In the genomic region with DNA sequence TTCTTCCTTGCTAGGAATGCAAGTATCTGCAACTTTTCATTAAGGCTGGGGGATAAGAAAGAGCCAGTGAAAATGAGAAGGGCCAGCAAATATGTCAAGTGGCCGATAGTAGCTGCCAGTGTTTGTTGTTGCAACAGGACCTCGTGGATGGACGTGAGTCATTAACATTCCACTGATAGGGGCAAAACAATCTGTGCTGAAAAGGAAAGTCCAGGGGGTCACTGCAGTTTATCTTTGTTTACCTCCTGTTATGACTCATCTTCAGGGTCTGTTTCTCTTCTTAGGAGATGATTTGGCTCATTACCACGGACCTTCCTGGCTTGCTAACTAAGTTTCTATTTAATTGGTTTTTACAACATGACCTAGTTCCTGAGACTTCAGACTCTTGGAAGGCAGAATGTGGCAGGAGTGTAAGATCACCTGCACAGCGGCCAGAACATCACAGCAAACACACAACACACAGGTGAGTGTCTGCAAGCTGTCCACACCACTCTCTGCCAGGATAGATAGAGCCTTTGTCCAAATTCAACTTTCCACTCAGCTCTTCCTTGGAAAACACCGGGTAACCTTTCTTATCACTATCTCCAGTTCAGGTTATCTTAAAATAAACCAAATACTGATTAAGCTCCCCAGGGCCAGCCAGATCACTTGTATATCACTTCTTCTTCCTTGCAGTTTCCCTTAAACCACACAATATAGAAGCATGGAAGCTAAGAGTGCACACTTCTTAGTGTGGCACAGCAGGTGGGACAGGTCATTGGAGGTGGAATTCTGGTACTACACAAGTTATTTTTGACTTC, we compare ENCODE assay signal across 10 cellular contexts.
DNase-seq lines count a peak whose midpoint lies in the region; ATAC-seq, FAIRE-seq and TF ChIP-seq lines count a peak whose summit lies in the region.
"Had no signal": no experiment of that assay in that cellular context is flagged by ENCODE, and none has a peak within 500 bp of the region (broad histone marks: within the 10 kb centered on the region; RNA-seq: fewer than 3 reads in every experiment).

No MANE protein-coding gene starts in this region.

- H3F3A ChIP-seq in smooth muscle cell (ENCODE audit: low read depth): peaks cover 13% of the 10 kb centered on the region

- peaks cover 9% of the 10 kb centered on the region for H3K4me1 Mint-ChIP-seq in WTC11

- no peaks in the 10 kb centered on the region for H4K20me1 ChIP-seq in smooth muscle cell (ENCODE audit: low read depth)

- H3K27ac ChIP-seq in iPS-18a (ENCODE audit: low read length) (peak overlapping the region; percentile 15), smooth muscle cell (ENCODE audit: low read depth) (no peak overlapping the region)

- TF ChIP-seq POLR2A in GM12892 (IDR thresholded peaks at IDR 0.05; ENCODE audit: low read depth, low read length): no peak

- WGBS in smooth muscle cell (ENCODE audit: low lambda C conversion rate): 13% methylated on average over 6 of the region's 6 CpGs

- no peaks in the 10 kb centered on the region for H3K79me2 ChIP-seq in smooth muscle cell (ENCODE audit: low read depth)

- FAIRE-seq in GM12892 (lab: Jason Lieb, UNC): no peak

- H3K27me3 ChIP-seq in iPS-18a (ENCODE audit: control insufficient read depth, insufficient read depth, low read length) (no peaks in the 10 kb centered on the region), smooth muscle cell (ENCODE audit: low read depth) (peaks cover 15% of the 10 kb centered on the region)

- peak overlapping the region; percentile 38 for H3K4me2 ChIP-seq in smooth muscle cell

- H3K9me3 ChIP-seq in iPS-18a (ENCODE audit: control insufficient read depth, low read depth, low read length) (no peaks in the 10 kb centered on the region), smooth muscle cell (replicated peaks; ENCODE audit: low read depth) (no peaks in the 10 kb centered on the region)

- 0 out of 2 replicates have a peak overlapping the region, but pooled peaks have one; percentile 25 for H3K27ac Mint-ChIP-seq in WTC11
- H3K27ac Mint-ChIP-seq: dendritic cell treated with granulocyte-macrophage colony-stimulating factor and Interleukin-4, amounts not matched to agents 40 ng/mL and 50 ng/mL, for 4 days; T-helper 1 cell treated with Interleukin-12 subunit alpha and Interleukin-12 subunit beta and Interleukin-4 antibody, amounts not matched to agents 30 μg/mL and 1 μg/mL, for 36 hours had no signal

- peak; percentile 10 for DNase-seq in HEK293T (ENCODE audit: extremely low spot score)
- no peak for DNase-seq in WTC11 (ENCODE audit: low spot score)
- DNase-seq in smooth muscle cell (lab: John Stamatoyannopoulos, UW; ENCODE audit: unreplicated experiment): no peak
- no peak for DNase-seq in GM12892 (ENCODE audit: insufficient read length)
- DNase-seq in activated CD4-positive, alpha-beta T cell treated with anti-CD3 and anti-CD28 coated beads for 48 hours: no peak
- no peak for DNase-seq in stimulated activated CD4-positive, alpha-beta T cell treated with anti-CD3 and anti-CD28 coated beads, Interleukin-4, amount 100 ng/mL, for 24 hours

- no peaks in the 10 kb centered on the region for H3K27me3 Mint-ChIP-seq in WTC11 (ENCODE audit: low read depth)

- TF ChIP-seq CTCF in WTC11 (IDR thresholded peaks at IDR 0.05) (no peak), smooth muscle cell (IDR thresholded peaks at IDR 0.05; ENCODE audit: borderline replicate concordance, insufficient read depth, poor library complexity, severe bottlenecking) (no peak)

- H3K4me1 ChIP-seq in iPS-18a (ENCODE audit: control insufficient read depth, low read depth, low read length) (peaks cover 6% of the 10 kb centered on the region), smooth muscle cell (ENCODE audit: low read depth) (no peaks in the 10 kb centered on the region)

- H3K36me3 Mint-ChIP-seq in WTC11: no peaks in the 10 kb centered on the region

- no peaks in the 10 kb centered on the region for H3K9me3 Mint-ChIP-seq in WTC11
- H3K9me3 Mint-ChIP-seq: dendritic cell treated with granulocyte-macrophage colony-stimulating factor and Interleukin-4, amounts not matched to agents 40 ng/mL and 50 ng/mL, for 4 days; T-helper 1 cell treated with Interleukin-12 subunit alpha and Interleukin-12 subunit beta and Interleukin-4 antibody, amounts not matched to agents 30 μg/mL and 1 μg/mL, for 36 hours had no signal

- CTCF ChIA-PET in HEK293T (lab: Yijun Ruan, JAX): interaction anchor here (1.1 to 1.3 kb wide), 2 partner anchors 57 to 59 kb away, joined by 3 read pairs; no protein-coding TSS in a partner anchor
- CTCF ChIA-PET in WTC11 (lab: Charles Lee): interaction anchor here (0.7 kb wide), 2 partner anchors 56 to 114 kb away, joined by 3 read pairs; no protein-coding TSS in a partner anchor

- H3K9ac ChIP-seq in iPS-18a (ENCODE audit: low read length) (no peak overlapping the region), smooth muscle cell (ENCODE audit: low read depth) (no peak overlapping the region)

- no peak overlapping the region for H2AFZ ChIP-seq in smooth muscle cell (ENCODE audit: low read depth)

- ATAC-seq in WTC11: no peak
- no peak for ATAC-seq in HG03442 (IDR thresholded peaks at IDR 0.05; ENCODE audit: unreplicated experiment)

- POLR2A ChIA-PET in HEK293T (lab: Yijun Ruan, JAX) (interaction anchor here (0.8 kb wide), 1 partner anchor 32 kb away, joined by 3 read pairs; no protein-coding TSS in a partner anchor), WTC11 (lab: Charles Lee) (no interaction called here)

- H3K4me3 ChIP-seq in iPS-18a (ENCODE audit: low read length) (no peak overlapping the region), smooth muscle cell (no peak overlapping the region)

- H3K36me3 ChIP-seq in iPS-18a (ENCODE audit: control insufficient read depth, low read depth, low read length) (no peaks in the 10 kb centered on the region), smooth muscle cell (ENCODE audit: low read depth) (no peaks in the 10 kb centered on the region)

- H3K4me3 Mint-ChIP-seq in WTC11: no peak overlapping the region
- H3K4me3 Mint-ChIP-seq: dendritic cell treated with granulocyte-macrophage colony-stimulating factor and Interleukin-4, amounts not matched to agents 40 ng/mL and 50 ng/mL, for 4 days; T-helper 1 cell treated with Interleukin-12 subunit alpha and Interleukin-12 subunit beta and Interleukin-4 antibody, amounts not matched to agents 30 μg/mL and 1 μg/mL, for 36 hours had no signal

TF ChIP-seq in HEK293T, 16 proteins besides CTCF, POLR2A, EP300 and RAD21:
- no peak for TF ChIP-seq LEF1 (IDR thresholded peaks at IDR 0.05; ENCODE audit: borderline replicate concordance)
- TF ChIP-seq HDGF (IDR thresholded peaks at IDR 0.05; ENCODE audit: borderline replicate concordance): no peak
- no peak for TF ChIP-seq ARNT (IDR thresholded peaks at IDR 0.05)
TF ChIP-seq in HEK293T: peak in this region for 0.

TF ChIP-seq in WTC11, 78 proteins besides CTCF, POLR2A, EP300 and RAD21:
- TF ChIP-seq RELA (CRISPR knock-in tag; IDR thresholded peaks at IDR 0.05; ENCODE audit: borderline replicate concordance): no peak
- peak; percentile 79 for TF ChIP-seq GABPB1 (CRISPR knock-in tag; IDR thresholded peaks at IDR 0.05)
